ENCODE assay signal across 18 cellular contexts in genomic region chr1:29298175-29298720, GRCh38.
"Had no signal": no experiment of that assay in that cellular context is flagged by ENCODE, and none has a peak within 500 bp of the region (broad histone marks: within the 10 kb centered on the region; RNA-seq: fewer than 3 reads in every experiment).

No MANE protein-coding gene starts in this region.

- H3K4me3 ChIP-seq: esophagus squamous epithelium, gastroesophageal sphincter, mucosa of descending colon, tibial artery, upper lobe of left lung, uterus had no signal

- H3K36me3 ChIP-seq: neutrophil, uterus had no signal

- H3K4me1 ChIP-seq: esophagus squamous epithelium, gastroesophageal sphincter, tibial artery, upper lobe of left lung, uterus had no signal

- DNase-seq: effector memory CD8-positive, alpha-beta T cell; esophagus squamous epithelium; foreskin fibroblast; islet precursor cell; mammary epithelial cell; mucosa of descending colon; naive thymus-derived CD8-positive, alpha-beta T cell; small intestine; stimulated activated CD4-positive, alpha-beta T cell treated with anti-CD3 and anti-CD28 coated beads, Interleukin-4, amount 100 ng/mL, for 24 hours; upper lobe of left lung; uterus had no signal

- H3K4me3 Mint-ChIP-seq: dendritic cell treated with granulocyte-macrophage colony-stimulating factor and Interleukin-4, amounts not matched to agents 40 ng/mL and 50 ng/mL, for 4 days; effector memory CD8-positive, alpha-beta T cell; naive thymus-derived CD8-positive, alpha-beta T cell; stimulated activated memory B cell treated with anti-CD40 and anti-IgM and Interleukin-4, amounts not matched to agents 10 μg/mL and 1 μg/mL and 100 μg/mL, for 72 hours; stimulated activated naive CD8-positive, alpha-beta T cell treated with anti-CD3 and anti-CD28 coated beads, Interleukin-15, Interleukin-2, amounts not matched to agents 100 ng/mL and 50 ng/mL, for 24 hours had no signal

- H3K36me3 Mint-ChIP-seq: naive thymus-derived CD8-positive, alpha-beta T cell; stimulated activated memory B cell treated with anti-CD40 and anti-IgM and Interleukin-4, amounts not matched to agents 10 μg/mL and 1 μg/mL and 100 μg/mL, for 72 hours had no signal

- ATAC-seq: effector memory CD8-positive, alpha-beta T cell; gastroesophageal sphincter; left lobe of liver; mucosa of descending colon; naive thymus-derived CD8-positive, alpha-beta T cell; stimulated activated memory B cell treated with anti-CD40 and anti-IgM and Interleukin-4, amounts not matched to agents 10 μg/mL and 1 μg/mL and 100 μg/mL, for 72 hours had no signal

- H3K9me3 ChIP-seq: esophagus squamous epithelium, gastroesophageal sphincter, mucosa of descending colon, neutrophil, tibial artery, upper lobe of left lung, uterus had no signal

- H3K27ac ChIP-seq: esophagus squamous epithelium, gastroesophageal sphincter, neutrophil, tibial artery, upper lobe of left lung, uterus had no signal

- H3K27me3 ChIP-seq: esophagus squamous epithelium, gastroesophageal sphincter, neutrophil, tibial artery, upper lobe of left lung, uterus had no signal

- H3K9me3 Mint-ChIP-seq: dendritic cell treated with granulocyte-macrophage colony-stimulating factor and Interleukin-4, amounts not matched to agents 40 ng/mL and 50 ng/mL, for 4 days; effector memory CD8-positive, alpha-beta T cell had no signal

- H3K27ac Mint-ChIP-seq: dendritic cell treated with granulocyte-macrophage colony-stimulating factor and Interleukin-4, amounts not matched to agents 40 ng/mL and 50 ng/mL, for 4 days; effector memory CD8-positive, alpha-beta T cell; stimulated activated memory B cell treated with anti-CD40 and anti-IgM and Interleukin-4, amounts not matched to agents 10 μg/mL and 1 μg/mL and 100 μg/mL, for 72 hours; stimulated activated naive CD8-positive, alpha-beta T cell treated with anti-CD3 and anti-CD28 coated beads, Interleukin-15, Interleukin-2, amounts not matched to agents 100 ng/mL and 50 ng/mL, for 24 hours had no signal

- H3K4me1 Mint-ChIP-seq: naive thymus-derived CD8-positive, alpha-beta T cell; stimulated activated memory B cell treated with anti-CD40 and anti-IgM and Interleukin-4, amounts not matched to agents 10 μg/mL and 1 μg/mL and 100 μg/mL, for 72 hours had no signal
